ENCODE assay signal across 13 cellular contexts in genomic region chr3:65833761-65834505, GRCh38.
A peak's percentile ranks its signal among the peaks of the same experiment; 100 is the strongest.
DNase-seq lines count a peak whose midpoint lies in the region; TF ChIP-seq lines count a peak whose summit lies in the region.
"Had no signal": no experiment of that assay in that cellular context is flagged by ENCODE, and none has a peak within 500 bp of the region (broad histone marks: within the 10 kb centered on the region; RNA-seq: fewer than 3 reads in every experiment).

No MANE protein-coding gene starts in this region.

- H2AFZ ChIP-seq in MM.1S (ENCODE audit: low read length), result no peak overlapping the region

- TF ChIP-seq CTCF in MM.1S (IDR thresholded peaks at IDR 0.05; ENCODE audit: low read length) (no peak), progenitor cell of endocrine pancreas (IDR thresholded peaks at IDR 0.05; ENCODE audit: unreplicated experiment) (no peak)

- no peak overlapping the region for H3K4me3 Mint-ChIP-seq in progenitor cell of endocrine pancreas (ENCODE audit: low read depth)
- H3K4me3 Mint-ChIP-seq: natural killer cell treated with Interleukin-12 subunit alpha and Interleukin-12 subunit beta and Interleukin-15 and Interleukin-18, amount 100 ng/mL, for 72 hours had no signal

- no peaks in the 10 kb centered on the region for H3F3A ChIP-seq in MM.1S (ENCODE audit: insufficient read depth, low read length)

- no peaks in the 10 kb centered on the region for H4K20me1 ChIP-seq in MM.1S (ENCODE audit: insufficient read depth, low read length)

- no peaks in the 10 kb centered on the region for H3K36me3 ChIP-seq in MM.1S (replicated peaks; ENCODE audit: insufficient read depth, low read length)
- H3K36me3 ChIP-seq in mesodermal cell (ENCODE audit: control insufficient read depth, insufficient read depth, low read length), result no peaks in the 10 kb centered on the region

- H3K4me1 Mint-ChIP-seq in progenitor cell of endocrine pancreas (ENCODE audit: low read depth), result peaks cover 56% of the 10 kb centered on the region

- no peaks in the 10 kb centered on the region for H3K27me3 Mint-ChIP-seq in progenitor cell of endocrine pancreas
- H3K27me3 Mint-ChIP-seq: natural killer cell treated with Interleukin-12 subunit alpha and Interleukin-12 subunit beta and Interleukin-15 and Interleukin-18, amount 100 ng/mL, for 72 hours had no signal

- H3K9me2 ChIP-seq in MM.1S (replicated peaks; ENCODE audit: insufficient read depth, low read length), result no peaks in the 10 kb centered on the region

- DNase-seq in GM03348 (ENCODE audit: low spot score) (peak; percentile 66), MM.1S (peak; percentile 12), dermis blood vessel endothelial cell (peak; percentile 19), NCI-H146 treated with DMSO at 0.1 percent for 48 hours (lab: John Stamatoyannopoulos, UW; ENCODE audit: unreplicated experiment) (no peak), GF-D8 (lab: John Stamatoyannopoulos, UW) (no peak), KBM-7 (no peak), progenitor cell of endocrine pancreas (ENCODE audit: low spot score, unreplicated experiment) (no peak)
- DNase-seq: activated CD8-positive, alpha-beta memory T cell treated with anti-CD3 and anti-CD28 coated beads for 24 hours; NCI-H187 treated with DMSO at 0.1 percent for 48 hours; stimulated activated CD4-positive, alpha-beta T cell treated with anti-CD3 and anti-CD28 coated beads, Interleukin-15, amount 100 ng/mL, for 24 hours had no signal

- no peak overlapping the region for H3K9ac ChIP-seq in MM.1S (ENCODE audit: low read length)

- H3K27ac Mint-ChIP-seq in progenitor cell of endocrine pancreas, result no peak overlapping the region
- H3K27ac Mint-ChIP-seq: activated naive CD4-positive, alpha-beta T cell treated with anti-CD3 and anti-CD28 coated beads, Interleukin-2, amount 50 U/mL, for 72 hours; natural killer cell treated with Interleukin-12 subunit alpha and Interleukin-12 subunit beta and Interleukin-15 and Interleukin-18, amount 100 ng/mL, for 72 hours had no signal

- WGBS in mesodermal cell (ENCODE audit: insufficient coverage in 2 of 2), 2 experiments, result 36 to 63% methylated on average over 1 to 2 of the region's 2 CpGs

- no peak overlapping the region for H3K4me2 ChIP-seq in MM.1S (ENCODE audit: low read depth, low read length)

- H3K27me3 ChIP-seq in MM.1S (replicated peaks; ENCODE audit: insufficient read depth, low read length), result no peaks in the 10 kb centered on the region

- H3K4me1 ChIP-seq in MM.1S (ENCODE audit: low read length) (peaks cover 3% of the 10 kb centered on the region; the same call in 1 of the 2 replicates), mesodermal cell (ENCODE audit: control insufficient read depth, insufficient read depth, low read length, poor library complexity, severe bottlenecking) (peaks cover 34% of the 10 kb centered on the region)

- no peak overlapping the region for H3K27ac ChIP-seq in MM.1S (ENCODE audit: low read length)
- H3K27ac ChIP-seq in mesodermal cell (ENCODE audit: low read depth, low read length, severe bottlenecking), result peak overlapping the region; percentile 47

- in situ Hi-C loops in KBM-7 (cut with MboI; ENCODE audit: low pct_unique_long_range_greater_than_20kb, low sequenced_read_pairs), result no loop called here

- no peaks in the 10 kb centered on the region for H3K9me3 ChIP-seq in MM.1S (replicated peaks; ENCODE audit: insufficient read depth, low read length)
- H3K9me3 ChIP-seq in mesodermal cell (ENCODE audit: control insufficient read depth, low read length), result no peaks in the 10 kb centered on the region

- H3K79me2 ChIP-seq in MM.1S (ENCODE audit: low read length), result no peaks in the 10 kb centered on the region

- peaks cover 4% of the 10 kb centered on the region for H3K36me3 Mint-ChIP-seq in progenitor cell of endocrine pancreas (ENCODE audit: insufficient read depth)
- H3K36me3 Mint-ChIP-seq: natural killer cell treated with Interleukin-12 subunit alpha and Interleukin-12 subunit beta and Interleukin-15 and Interleukin-18, amount 100 ng/mL, for 72 hours had no signal

- H3K4me3 ChIP-seq in MM.1S (ENCODE audit: low read length) (no peak overlapping the region), mesodermal cell (ENCODE audit: extremely low read depth, insufficient read depth, low read length, poor library complexity, severe bottlenecking) (no peak overlapping the region)

- no peaks in the 10 kb centered on the region for H3K9me3 Mint-ChIP-seq in progenitor cell of endocrine pancreas (ENCODE audit: low read depth)

Comparison
In these comparisons a context has a peak if more than half of its experiments do, and no peak if none do; other contexts are left out.
1. DNase-seq: peak in GM03348 (single experiment), MM.1S (single experiment) and dermis blood vessel endothelial cell (single experiment); none in NCI-H146 treated with DMSO at 0.1 percent for 48 hours (single experiment), GF-D8 (single experiment), KBM-7 (single experiment) and progenitor cell of endocrine pancreas (single experiment).